Comparison of ENCODE assay signal across 6 cellular contexts in genomic region chr16:52353249-52353648, GRCh38.
"Had no signal": no experiment of that assay in that cellular context is flagged by ENCODE, and none has a peak within 500 bp of the region (broad histone marks: within the 10 kb centered on the region; RNA-seq: fewer than 3 reads in every experiment).

No MANE protein-coding gene starts in this region.

- H3K4me3 ChIP-seq: K562 had no signal

- ATAC-seq: K562 had no signal

- FAIRE-seq: HTR-8/SVneo, K562 had no signal

- DNase-seq: IMR-90, KBM-7, KG1 had no signal

- H3K27ac ChIP-seq: HL-60 had no signal
